9 cellular contexts compared by ENCODE assay signal in the genomic region with DNA sequence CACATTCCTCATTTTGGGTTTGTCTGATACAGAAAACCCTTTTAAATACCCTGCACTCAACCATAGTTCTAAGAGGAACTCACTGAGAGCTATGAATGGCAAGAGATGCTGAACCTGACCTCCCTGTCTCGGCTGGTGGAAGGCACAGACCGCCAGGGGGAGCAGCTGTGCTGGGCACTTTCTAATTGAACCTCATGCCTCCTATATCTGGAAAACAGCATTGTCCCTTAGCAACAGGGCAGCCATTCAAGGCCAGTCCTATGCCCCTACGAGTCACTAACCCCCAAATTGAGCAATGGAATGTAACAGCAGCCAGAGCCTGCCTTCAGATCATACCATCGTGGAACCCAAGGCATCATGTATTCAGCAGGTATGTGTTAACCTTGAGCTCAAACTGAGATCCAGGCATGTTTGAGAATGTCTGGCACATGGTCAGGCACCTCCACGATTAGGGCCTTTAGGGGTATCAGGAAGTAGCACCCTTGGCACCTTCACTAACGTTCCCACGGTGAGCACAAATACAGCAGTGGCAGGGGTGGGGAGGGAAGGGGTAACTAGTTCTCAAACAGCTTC. TPM values are rescaled to one million over a fixed set of nuclear protein-coding genes. Genes with fewer than 3 reads are reported as not detected.
DNase-seq lines count a peak whose midpoint lies in the region; ATAC-seq and TF ChIP-seq lines count a peak whose summit lies in the region.
"Had no signal": no experiment of that assay in that cellular context is flagged by ENCODE, and none has a peak within 500 bp of the region (broad histone marks: within the 10 kb centered on the region; RNA-seq: fewer than 3 reads in every experiment).

No MANE protein-coding gene starts in this region.

- intact Hi-C loops in sciatic nerve (cut with DNase I) = no loop called here

- H3K4me1 ChIP-seq in SJCRH30 = no peaks in the 10 kb centered on the region
- H3K4me1 ChIP-seq in cardiac muscle cell (ENCODE audit: low read depth) = no peaks in the 10 kb centered on the region

- H3K36me3 ChIP-seq in SJCRH30 (no peaks in the 10 kb centered on the region), cardiac muscle cell (no peaks in the 10 kb centered on the region)

- no peaks in the 10 kb centered on the region for H3K27me3 ChIP-seq in SJCRH30
- no peaks in the 10 kb centered on the region for H3K27me3 ChIP-seq in cardiac muscle cell

- H3K9me3 ChIP-seq in SJCRH30 (replicated peaks) (no peaks in the 10 kb centered on the region), cardiac muscle cell (ENCODE audit: low read depth) (no peaks in the 10 kb centered on the region)

- TF ChIP-seq CTCF in LNCAP (IDR thresholded peaks at IDR 0.05) (peak; percentile 75), cardiac muscle cell (IDR thresholded peaks at IDR 0.05; ENCODE audit: low read depth, low read length) (peak; percentile 78)

- ATAC-seq in sciatic nerve = peak; percentile 56
- no peak for ATAC-seq in HG03025 (IDR thresholded peaks at IDR 0.05; ENCODE audit: low FRiP score, unreplicated experiment)

- H3K27ac ChIP-seq in SJCRH30 (no peak overlapping the region), cardiac muscle cell (no peak overlapping the region)

- DNase-seq in CD1c-positive myeloid dendritic cell (ENCODE audit: extremely low spot score) (peak; percentile 64), GM19240 (ENCODE audit: insufficient read length, low spot score) (peak; percentile 19), SJCRH30 (peak; percentile 36 to 69), cardiac muscle cell (ENCODE audit: low read depth in 1 of 2, low spot score in 1 of 2) (peak; percentile 62 to 70), sciatic nerve (ENCODE audit: low spot score) (peak; percentile 78)
- DNase-seq in activated naive CD4-positive, alpha-beta T cell (lab: John Stamatoyannopoulos, UW) = peak; percentile 1 to 42 (median 10)

- H3K4me3 ChIP-seq in SJCRH30 = no peak overlapping the region
- no peak overlapping the region for H3K4me3 ChIP-seq in cardiac muscle cell

RNA-seq across cellular contexts. Expression of gene USP27X, which starts 5.1 kb away (rescaled TPM):
- 2.5 and 2.9 TPM in 2 replicates for total RNA-seq in SJCRH30 (2014; rRNA removed; shearing (Covaris generic))
- total RNA-seq in cardiac muscle cell = 2.9 and 3.8 TPM in 2 replicates
- 1.7 and 1.8 TPM in 2 replicates for polyA plus RNA-seq in cardiac muscle cell
- total RNA-seq in sciatic nerve = 4.4 TPM

RNA-seq across cellular contexts. Expression of gene CLCN5, which starts 38.0 kb away (rescaled TPM):
- total RNA-seq in SJCRH30 (2014; rRNA removed; shearing (Covaris generic)) = 60.7 and 62.4 TPM in 2 replicates
- total RNA-seq in cardiac muscle cell (16.6 TPM in 2 replicates), sciatic nerve (11.5 TPM)
- polyA plus RNA-seq in cardiac muscle cell = 6.2 and 6.6 TPM in 2 replicates

RNA-seq across cellular contexts. Expression of gene PAGE4, which starts 55.3 kb away (rescaled TPM):
- total RNA-seq in SJCRH30 (2014; rRNA removed; shearing (Covaris generic)) = not detected in 2 replicates
- not detected in 2 replicates for total RNA-seq in cardiac muscle cell
- polyA plus RNA-seq in cardiac muscle cell = not detected in 2 replicates
- total RNA-seq in sciatic nerve = not detected
- total RNA-seq: temporal lobe had no signal

Comparison
In these comparisons a context has a peak if more than half of its experiments do, and no peak if none do; other contexts are left out.
1. DNase-seq: peak in every context shown above with its lines; median percentile 78 in sciatic nerve; 66 in cardiac muscle cell; 64 in CD1c-positive myeloid dendritic cell; 52 in SJCRH30; 19 in GM19240; 10 in activated naive CD4-positive, alpha-beta T cell.